ENCODE assay signal across 19 cellular contexts in genomic region chr20:61458146-61458746, GRCh38.
A peak's percentile ranks its signal among the peaks of the same experiment; 100 is the strongest.
DNase-seq lines count a peak whose midpoint lies in the region; ATAC-seq and TF ChIP-seq lines count a peak whose summit lies in the region.
"Had no signal": no experiment of that assay in that cellular context is flagged by ENCODE, and none has a peak within 500 bp of the region (broad histone marks: within the 10 kb centered on the region; RNA-seq: fewer than 3 reads in every experiment).

No MANE protein-coding gene starts in this region.

- no peak overlapping the region for H3K9ac ChIP-seq in trophoblast cell (ENCODE audit: low read length)
- H3K9ac ChIP-seq: BLaER1 treated with 17β-estradiol and CSF1 and Interleukin-3, amounts not matched to agents 10 nM and 100 nM had no signal

- H3K27me3 ChIP-seq in trophoblast cell (ENCODE audit: insufficient read depth, low read length), result no peaks in the 10 kb centered on the region
- H3K27me3 ChIP-seq: BLaER1 treated with 17β-estradiol and CSF1 and Interleukin-3, amounts not matched to agents 10 nM and 100 nM had no signal

- H4K91ac ChIP-seq in trophoblast cell (ENCODE audit: low read depth, low read length), result no peak overlapping the region

- intact Hi-C loops in natural killer cell (cut with micrococcal nuclease), result no loop called here

- H3K27me3 Mint-ChIP-seq in natural killer cell treated with Interleukin-12 subunit alpha and Interleukin-12 subunit beta and Interleukin-15 and Interleukin-18, amount 100 ng/mL, for 72 hours, result no peaks in the 10 kb centered on the region
- H3K27me3 Mint-ChIP-seq in natural killer cell (ENCODE audit: low read depth in 2 of 2), result peaks cover 0 to 2% of the 10 kb centered on the region in 2 donors
- H3K27me3 Mint-ChIP-seq: B cell, IgD-negative memory B cell had no signal

- H3K18ac ChIP-seq in trophoblast cell (ENCODE audit: low read length), result no peak overlapping the region

- no peaks in the 10 kb centered on the region for H3K4me1 ChIP-seq in trophoblast cell (ENCODE audit: control insufficient read depth in 1 of 2, insufficient read depth in 2 of 2, low read length in 2 of 2)
- H3K4me1 ChIP-seq: BLaER1 treated with 17β-estradiol and CSF1 and Interleukin-3, amounts not matched to agents 10 nM and 100 nM; HAP-1 had no signal

- H4K12ac ChIP-seq in trophoblast cell (ENCODE audit: low read depth, low read length), result no peak overlapping the region

- no peak overlapping the region for H3K23ac ChIP-seq in trophoblast cell (ENCODE audit: low read length)

- H2BK5ac ChIP-seq in trophoblast cell (ENCODE audit: low read depth, low read length, poor library complexity), result no peak overlapping the region

- no peak overlapping the region for H3K27ac ChIP-seq in trophoblast cell (ENCODE audit: low read depth, low read length)
- H3K27ac ChIP-seq: BLaER1 treated with 17β-estradiol and CSF1 and Interleukin-3, amounts not matched to agents 10 nM and 100 nM; HL-60 had no signal

- no peak overlapping the region for H2AK5ac ChIP-seq in trophoblast cell (ENCODE audit: low read length)

- ATAC-seq in natural killer cell treated with Interleukin-12 subunit alpha and Interleukin-12 subunit beta and Interleukin-15 and Interleukin-18, amount 100 ng/mL, for 72 hours, result peak; percentile 13 to 15
- ATAC-seq in natural killer cell (no peak), HG02623 (IDR thresholded peaks at IDR 0.05; ENCODE audit: unreplicated experiment) (no peak)
- ATAC-seq: CD8-positive, alpha-beta T cell; GM12878 had no signal

- no peak overlapping the region for H2AFZ ChIP-seq in trophoblast cell (ENCODE audit: insufficient read depth, low read length, poor library complexity)

- no peak for TF ChIP-seq CTCF in natural killer cell (IDR thresholded peaks at IDR 0.05)

- H3K27ac Mint-ChIP-seq in natural killer cell treated with Interleukin-12 subunit alpha and Interleukin-12 subunit beta and Interleukin-15 and Interleukin-18, amount 100 ng/mL, for 72 hours, result no peak overlapping the region
- H3K27ac Mint-ChIP-seq in natural killer cell, result no peak overlapping the region
- H3K27ac Mint-ChIP-seq: B cell; CD8-positive, alpha-beta T cell; IgD-negative memory B cell had no signal

- no peaks in the 10 kb centered on the region for H3K79me2 ChIP-seq in trophoblast cell (ENCODE audit: control insufficient read depth, insufficient read depth, low read length, poor library complexity)

- no peaks in the 10 kb centered on the region for H3K79me1 ChIP-seq in trophoblast cell (ENCODE audit: low read length)

- H3K4me3 ChIP-seq in trophoblast cell (ENCODE audit: low read depth, low read length), result peak overlapping the region; percentile 24
- H3K4me3 ChIP-seq: BLaER1 treated with 17β-estradiol and CSF1 and Interleukin-3, amounts not matched to agents 10 nM and 100 nM; GM12878; HAP-1 had no signal

- no peak for DNase-seq in natural killer cell treated with Interleukin-12 subunit alpha and Interleukin-12 subunit beta and Interleukin-15 and Interleukin-18, amount 100 ng/mL, for 72 hours (ENCODE audit: low spot score)
- no peak for DNase-seq in natural killer cell
- peak; percentile 22 for DNase-seq in islet precursor cell
- DNase-seq in trophoblast cell, result no peak
- DNase-seq in activated CD4-positive, alpha-beta T cell treated with anti-CD3 and anti-CD28 coated beads, Interleukin-2, amount 50 U/mL, for 48 hours, result no peak
- DNase-seq in HuH-7.5 (ENCODE audit: low spot score), result no peak
- DNase-seq: 8988T; CD8-positive, alpha-beta T cell; DMS 273 treated with DMSO at 0.1 percent for 48 hours; DMS53; DND-41; EL had no signal

- H3K36me3 Mint-ChIP-seq in natural killer cell treated with Interleukin-12 subunit alpha and Interleukin-12 subunit beta and Interleukin-15 and Interleukin-18, amount 100 ng/mL, for 72 hours, result no peaks in the 10 kb centered on the region
- H3K36me3 Mint-ChIP-seq in natural killer cell, result no peaks in the 10 kb centered on the region
- H3K36me3 Mint-ChIP-seq: CD8-positive, alpha-beta T cell; IgD-negative memory B cell had no signal

- H3K14ac ChIP-seq in trophoblast cell (ENCODE audit: low read length), result no peak overlapping the region

- H3K9me3 Mint-ChIP-seq in natural killer cell treated with Interleukin-12 subunit alpha and Interleukin-12 subunit beta and Interleukin-15 and Interleukin-18, amount 100 ng/mL, for 72 hours, result no peaks in the 10 kb centered on the region
- peaks cover 5 to 6% of the 10 kb centered on the region in 2 donors for H3K9me3 Mint-ChIP-seq in natural killer cell
- H3K9me3 Mint-ChIP-seq: CD8-positive, alpha-beta T cell had no signal

- no peak overlapping the region for H3K4me3 Mint-ChIP-seq in natural killer cell treated with Interleukin-12 subunit alpha and Interleukin-12 subunit beta and Interleukin-15 and Interleukin-18, amount 100 ng/mL, for 72 hours
- no peak overlapping the region for H3K4me3 Mint-ChIP-seq in natural killer cell
- H3K4me3 Mint-ChIP-seq: B cell; CD8-positive, alpha-beta T cell; IgD-negative memory B cell had no signal

- no peaks in the 10 kb centered on the region for H3K36me3 ChIP-seq in trophoblast cell (ENCODE audit: control insufficient read depth in 1 of 2, insufficient read depth in 2 of 2, low read length in 2 of 2)
- H3K36me3 ChIP-seq: BLaER1 treated with 17β-estradiol and CSF1 and Interleukin-3, amounts not matched to agents 10 nM and 100 nM; HAP-1 had no signal

- no peak overlapping the region for H3K4ac ChIP-seq in trophoblast cell (ENCODE audit: low read depth, low read length)

- H3K4me1 Mint-ChIP-seq in natural killer cell treated with Interleukin-12 subunit alpha and Interleukin-12 subunit beta and Interleukin-15 and Interleukin-18, amount 100 ng/mL, for 72 hours (ENCODE audit: low read depth in 2 of 2), result no peaks in the 10 kb centered on the region
- no peaks in the 10 kb centered on the region for H3K4me1 Mint-ChIP-seq in natural killer cell
- H3K4me1 Mint-ChIP-seq: B cell had no signal

- peaks cover 11% of the 10 kb centered on the region for H3K9me3 ChIP-seq in trophoblast cell (ENCODE audit: insufficient read depth, low read depth, low read length)
- H3K9me3 ChIP-seq: HAP-1 had no signal

- H2BK12ac ChIP-seq in trophoblast cell (ENCODE audit: low read length), result no peak overlapping the region

- no CpG with 5 or more reads among the region's 4 CpGs for WGBS in trophoblast cell (ENCODE audit: extremely low coverage, insufficient coverage, insufficient read length)

- no peak overlapping the region for H2BK120ac ChIP-seq in trophoblast cell (ENCODE audit: insufficient read depth, low read length, poor library complexity)

- H3K4me2 ChIP-seq in trophoblast cell (ENCODE audit: low read length), result no peak overlapping the region
- H3K4me2 ChIP-seq: BLaER1 treated with 17β-estradiol and CSF1 and Interleukin-3, amounts not matched to agents 10 nM and 100 nM had no signal

- no peak overlapping the region for H4K8ac ChIP-seq in trophoblast cell (ENCODE audit: low read depth, low read length)

Comparison
In these comparisons a context has a peak if more than half of its experiments do, and no peak if none do; other contexts are left out.
1. ATAC-seq: peak in natural killer cell treated with Interleukin-12 subunit alpha and Interleukin-12 subunit beta and Interleukin-15 and Interleukin-18, amount 100 ng/mL, for 72 hours (2 of 2); none in natural killer cell (0 of 3) and HG02623 (single experiment).